In the genomic region with DNA sequence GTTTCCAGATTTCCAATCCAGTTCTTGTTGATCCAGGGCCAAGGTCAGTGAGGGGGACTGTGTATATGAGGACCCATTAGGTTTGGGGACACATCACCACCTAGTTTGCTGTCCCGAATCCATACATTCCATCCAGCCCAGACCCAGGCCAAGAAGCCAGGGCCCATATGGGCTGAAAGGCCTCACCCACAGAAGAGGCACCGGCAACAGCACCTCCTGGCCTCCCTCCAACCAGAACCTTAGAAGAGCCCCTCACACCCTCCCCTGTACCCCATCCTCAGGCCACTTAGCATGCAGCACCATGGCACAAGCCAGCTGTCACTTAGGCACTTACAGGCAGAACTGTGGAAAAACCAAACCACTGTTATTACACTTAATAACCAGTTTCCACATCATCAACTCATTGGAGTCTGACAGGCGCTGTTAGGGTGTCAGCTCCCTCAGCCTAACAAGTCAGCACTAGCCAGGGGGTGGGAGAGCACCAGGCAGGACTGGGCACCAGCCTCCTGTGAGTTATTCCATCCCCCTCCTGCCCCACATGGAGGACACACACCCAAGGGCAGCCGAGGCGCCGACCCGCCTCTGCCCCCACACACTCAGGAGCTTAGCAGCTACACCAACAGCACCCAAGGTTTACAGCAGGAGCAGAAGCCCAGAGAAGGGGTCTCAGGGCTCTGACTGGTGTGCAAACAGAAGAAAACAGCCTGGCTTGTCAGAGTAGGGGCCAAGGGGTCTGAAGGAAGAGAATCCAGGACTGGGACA, we compare ENCODE assay signal across 7 cellular contexts.
"Had no signal": no experiment of that assay in that cellular context is flagged by ENCODE, and none has a peak within 500 bp of the region (broad histone marks: within the 10 kb centered on the region; RNA-seq: fewer than 3 reads in every experiment).

No MANE protein-coding gene starts in this region.

- H3K9me3 ChIP-seq: lower lobe of right lung, pancreas had no signal

- ATAC-seq: T-helper 17 cell had no signal

- DNase-seq: activated CD8-positive, alpha-beta memory T cell treated with anti-CD3 and anti-CD28 coated beads for 24 hours; activated T-cell treated with anti-CD3 and anti-CD28 coated beads for 4 hours; sigmoid colon; spleen; T-helper 17 cell had no signal

- H3K36me3 ChIP-seq: lower lobe of right lung, pancreas, sigmoid colon, spleen had no signal

- H3K4me3 ChIP-seq: lower lobe of right lung, pancreas, sigmoid colon, spleen had no signal

- H3K4me1 ChIP-seq: lower lobe of right lung, pancreas, sigmoid colon, spleen had no signal

- H3K27me3 ChIP-seq: pancreas, sigmoid colon had no signal

- H3K27ac ChIP-seq: lower lobe of right lung, pancreas, sigmoid colon, spleen had no signal
